In genomic region chrX:54482839-54483593, GRCh38 we compare ENCODE assay signal across 11 cellular contexts. TPM values are rescaled to one million over a fixed set of nuclear protein-coding genes. Genes with fewer than 3 reads are reported as not detected.
A peak's percentile ranks its signal among the peaks of the same experiment; 100 is the strongest.
DNase-seq lines count a peak whose midpoint lies in the region; ATAC-seq and TF ChIP-seq lines count a peak whose summit lies in the region.
"Had no signal": no experiment of that assay in that cellular context is flagged by ENCODE, and none has a peak within 500 bp of the region (broad histone marks: within the 10 kb centered on the region; RNA-seq: fewer than 3 reads in every experiment).

No MANE protein-coding gene starts in this region.

- no peaks in the 10 kb centered on the region for H3K27me3 ChIP-seq in BE2C
- H3K27me3 ChIP-seq in ovary = no peaks in the 10 kb centered on the region

- TF ChIP-seq POLR2A in ovary (IDR thresholded peaks at IDR 0.05) = no peak

- H3K9me3 ChIP-seq in BE2C (no peaks in the 10 kb centered on the region), ovary (no peaks in the 10 kb centered on the region)

- H3K4me1 ChIP-seq in BE2C = peaks cover 6% of the 10 kb centered on the region
- H3K4me1 ChIP-seq in ovary (ENCODE audit: insufficient read depth) = no peaks in the 10 kb centered on the region

- H3K27ac ChIP-seq in ovary = peak overlapping the region in 1 of 2 donors; percentile 65
- H3K27ac ChIP-seq: WERI-Rb-1 had no signal

- no peak overlapping the region for H3K4me3 Mint-ChIP-seq in activated CD4-positive, alpha-beta T cell treated with anti-CD3 and anti-CD28 coated beads, Interleukin-2, amount 10 ng/mL, durations not matched to agents 24 days and 14 days

- intact Hi-C loops in left cardiac atrium (cut with DNase I) (no loop called here), ovary (cut with DNase I) (no loop called here)
- intact Hi-C loops in activated CD4-positive, alpha-beta T cell treated with anti-CD3 and anti-CD28 coated beads, Interleukin-2, amount 10 ng/mL, durations not matched to agents 24 days and 14 days (cut with micrococcal nuclease) = no loop called here

- ATAC-seq in SK-N-SH treated with all-trans-retinoic acid at 6 μM for 48 hours = peak; percentile 74
- peak; percentile 60 to 68 for ATAC-seq in left cardiac atrium
- ATAC-seq in GM21723 (IDR thresholded peaks at IDR 0.05; ENCODE audit: unreplicated experiment) = no peak
- no peak for ATAC-seq in GM18873 (IDR thresholded peaks at IDR 0.05; ENCODE audit: low FRiP score, unreplicated experiment)

- H3K4me3 ChIP-seq in BE2C (ENCODE audit: low read depth, low read length) = no peak overlapping the region
- no peak overlapping the region for H3K4me3 ChIP-seq in ovary

- TF ChIP-seq CTCF in BE2C (IDR thresholded peaks at IDR 0.05; ENCODE audit: low read depth, low read length) = no peak
- TF ChIP-seq CTCF in ovary (IDR thresholded peaks at IDR 0.05) = no peak

- 16 to 32% (median 28%) methylated on average over 21 of the region's 21 CpGs for WGBS in ovary, 3 donors

- H3K36me3 ChIP-seq in BE2C (no peaks in the 10 kb centered on the region), ovary (no peaks in the 10 kb centered on the region)
- H3K36me3 ChIP-seq: WERI-Rb-1 had no signal

- DNase-seq in BE2C = peak; percentile 12
- DNase-seq in left cardiac atrium = peak; percentile 42
- DNase-seq in ovary = peak in 3 of 5 donors; percentile 36 to 47 (median 40)
- no peak for DNase-seq in stimulated activated CD4-positive, alpha-beta T cell treated with anti-CD3 and anti-CD28 coated beads, Interleukin-4, amount 100 ng/mL, for 24 hours
- DNase-seq in activated CD4-positive, alpha-beta T cell treated with anti-CD3 and anti-CD28 coated beads, Interleukin-2, amount 10 ng/mL, durations not matched to agents 24 days and 14 days = no peak
- DNase-seq: activated naive CD4-positive, alpha-beta T cell treated with anti-CD3 and anti-CD28 coated beads, Interleukin-2, amount 50 U/mL, for 16 hours; AML-193 had no signal

- H3K4me1 Mint-ChIP-seq in activated CD4-positive, alpha-beta T cell treated with anti-CD3 and anti-CD28 coated beads, Interleukin-2, amount 10 ng/mL, durations not matched to agents 24 days and 14 days = no peaks in the 10 kb centered on the region

- TF ChIP-seq EP300 in ovary (IDR thresholded peaks at IDR 0.05) = no peak

- H3K36me3 Mint-ChIP-seq in activated CD4-positive, alpha-beta T cell treated with anti-CD3 and anti-CD28 coated beads, Interleukin-2, amount 10 ng/mL, durations not matched to agents 24 days and 14 days (ENCODE audit: low read depth) = no peaks in the 10 kb centered on the region

- no peaks in the 10 kb centered on the region for H3K9me3 Mint-ChIP-seq in activated CD4-positive, alpha-beta T cell treated with anti-CD3 and anti-CD28 coated beads, Interleukin-2, amount 10 ng/mL, durations not matched to agents 24 days and 14 days

- H3K27me3 Mint-ChIP-seq in activated CD4-positive, alpha-beta T cell treated with anti-CD3 and anti-CD28 coated beads, Interleukin-2, amount 10 ng/mL, durations not matched to agents 24 days and 14 days = no peaks in the 10 kb centered on the region

- H3K27ac Mint-ChIP-seq in activated CD4-positive, alpha-beta T cell treated with anti-CD3 and anti-CD28 coated beads, Interleukin-2, amount 10 ng/mL, durations not matched to agents 24 days and 14 days = no peak overlapping the region

TF ChIP-seq in SK-N-SH treated with all-trans-retinoic acid at 6 μM for 48 hours, 23 proteins besides CTCF, POLR2A, EP300 and RAD21:
- TF ChIP-seq ZFP3 (CRISPR knock-in tag; IDR thresholded peaks at IDR 0.05) = peak; percentile 80; the same call in 1 of the 2 replicates
- no peak for TF ChIP-seq SNAI2 (CRISPR knock-in tag; IDR thresholded peaks at IDR 0.05)

RNA-seq across cellular contexts. Expression of gene FGD1, which starts 13.0 kb away (rescaled TPM):
- polyA plus RNA-seq in BE2C (2012; ENCODE audit: insufficient read depth, insufficient read length, low read depth) = 5.4 TPM
- total RNA-seq in left cardiac atrium (1 to 10 TPM; 4.6 to 5.3 TPM), ovary (10 to 100 TPM in 5 of 7 donors, 1 to 10 TPM in 2; 4.3 to 14.7 (median 13.0) TPM)
- polyA plus RNA-seq in ovary = 1 to 10 TPM; 5.3 to 6.3 TPM
- 0.09 and 0.14 TPM in 2 replicates for total RNA-seq in activated CD4-positive, alpha-beta T cell treated with anti-CD3 and anti-CD28 coated beads, Interleukin-2, amount 10 ng/mL, durations not matched to agents 24 days and 14 days

RNA-seq across cellular contexts. Expression of gene TSR2, which starts 42.8 kb away (rescaled TPM):
- 56.1 TPM for polyA plus RNA-seq in BE2C (2012; ENCODE audit: insufficient read depth, insufficient read length, low read depth)
- 10 to 100 TPM; 34.6 to 41.3 TPM for total RNA-seq in left cardiac atrium
- total RNA-seq in ovary = 10 to 100 TPM; 15.7 to 41.3 (median 37.4) TPM
- 10 to 100 TPM; 39.9 to 70.8 TPM for polyA plus RNA-seq in ovary
- 40.8 and 43.7 TPM in 2 replicates for total RNA-seq in activated CD4-positive, alpha-beta T cell treated with anti-CD3 and anti-CD28 coated beads, Interleukin-2, amount 10 ng/mL, durations not matched to agents 24 days and 14 days

RNA-seq across cellular contexts. Expression of gene GNL3L, which starts 47.0 kb away (rescaled TPM):
- 16.0 TPM for polyA plus RNA-seq in BE2C (2012; ENCODE audit: insufficient read depth, insufficient read length, low read depth)
- 10 to 100 TPM; 20.5 to 26.4 TPM for total RNA-seq in left cardiac atrium
- total RNA-seq in ovary = 10 to 100 TPM; 14.2 to 42.2 (median 24.6) TPM
- 10 to 100 TPM in 1 of 2 donors, 1 to 10 TPM in 1; 5.8 to 18.4 TPM for polyA plus RNA-seq in ovary
- 78.4 and 78.8 TPM in 2 replicates for total RNA-seq in activated CD4-positive, alpha-beta T cell treated with anti-CD3 and anti-CD28 coated beads, Interleukin-2, amount 10 ng/mL, durations not matched to agents 24 days and 14 days

Comparison
In these comparisons a context has a peak if more than half of its experiments do, and no peak if none do; other contexts are left out.
1. DNase-seq: peak in BE2C (single experiment), left cardiac atrium (single experiment) and ovary (3 of 5); none in stimulated activated CD4-positive, alpha-beta T cell treated with anti-CD3 and anti-CD28 coated beads, Interleukin-4, amount 100 ng/mL, for 24 hours (single experiment) and activated CD4-positive, alpha-beta T cell treated with anti-CD3 and anti-CD28 coated beads, Interleukin-2, amount 10 ng/mL, durations not matched to agents 24 days and 14 days (single experiment).
2. ATAC-seq: peak in SK-N-SH treated with all-trans-retinoic acid at 6 μM for 48 hours (single experiment) and left cardiac atrium (2 of 2); none in GM21723 (single experiment) and GM18873 (single experiment).